8 cellular contexts compared by ENCODE assay signal in the genomic region with DNA sequence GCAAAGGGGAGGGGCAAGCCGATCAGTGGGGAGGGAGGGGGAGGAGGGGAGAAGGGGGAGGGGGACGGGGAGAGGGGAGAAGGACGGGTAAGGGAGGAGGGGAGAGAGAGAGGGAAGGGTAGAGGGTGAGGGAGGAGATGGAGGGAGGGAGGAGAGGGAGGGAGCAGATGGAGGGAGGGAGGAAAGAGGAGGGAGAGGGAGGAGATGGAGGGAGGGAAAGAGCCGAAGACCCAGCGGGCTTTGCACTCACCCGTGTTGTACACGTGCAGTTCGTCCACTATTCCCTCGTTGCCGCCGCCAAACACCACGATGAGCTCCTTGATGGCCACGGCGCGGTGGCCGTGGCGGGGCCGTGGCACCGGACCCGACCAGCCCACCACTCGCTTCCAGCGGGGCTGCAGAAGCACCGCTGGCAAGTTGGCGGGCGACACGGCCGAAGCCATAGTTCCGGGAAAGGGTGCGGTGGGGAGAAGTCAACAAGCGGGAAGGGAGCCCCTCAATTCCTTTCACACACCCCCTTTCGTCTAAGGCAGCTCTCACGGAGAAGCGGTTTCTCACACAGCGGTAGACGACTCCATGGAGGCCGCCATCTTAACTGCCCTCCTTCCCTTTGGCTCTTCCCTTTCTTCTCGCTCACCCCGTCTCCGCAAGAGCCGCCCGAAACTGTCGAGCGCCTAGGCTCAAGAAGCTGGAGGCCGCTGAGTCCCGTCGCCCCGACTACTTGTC.
DNase-seq lines count a peak whose midpoint lies in the region; ATAC-seq and TF ChIP-seq lines count a peak whose summit lies in the region.

No MANE protein-coding gene starts in this region.

- peak overlapping the region; percentile 71 for H3K4me3 ChIP-seq in HL-60 (replicated peaks; ENCODE audit: insufficient read depth, low read length)

- no peak for TF ChIP-seq CTCF in HL-60 (IDR thresholded peaks at IDR 0.05; ENCODE audit: insufficient read depth, low read length)

- DNase-seq in stimulated activated CD4-positive, alpha-beta T cell treated with anti-CD3 and anti-CD28 coated beads, Interleukin-15, amount 100 ng/mL, for 24 hours: peak; percentile 42
- DNase-seq in stimulated activated CD4-positive, alpha-beta T cell treated with anti-CD3 and anti-CD28 coated beads, Interleukin-2, amount 100 ng/mL, for 48 hours: no peak
- peak; percentile 76 to 80 for DNase-seq in HL-60 (ENCODE audit: low read depth in 1 of 2, low spot score in 1 of 2)
- peak; percentile 59 for DNase-seq in RKO (ENCODE audit: low spot score)
- peak; percentile 81 for DNase-seq in cerebellar cortex (ENCODE audit: low spot score)
- peak; percentile 40 for DNase-seq in stimulated activated naive CD8-positive, alpha-beta T cell treated with anti-CD3 and anti-CD28 coated beads, Interleukin-15, Interleukin-2, amounts not matched to agents 100 U/mL and 50 U/mL, for 24 hours
- no peak for DNase-seq in CD1c-positive myeloid dendritic cell (ENCODE audit: extremely low spot score)

- H3K27ac ChIP-seq in HL-60 (replicated peaks): peak overlapping the region; percentile 99
- H3K27ac ChIP-seq in layer of hippocampus (ENCODE audit: low read depth, low read length): peak overlapping the region; percentile 99

- ATAC-seq in stimulated activated naive CD8-positive, alpha-beta T cell treated with anti-CD3 and anti-CD28 coated beads, Interleukin-15, Interleukin-2, amounts not matched to agents 100 U/mL and 50 U/mL, for 24 hours: no peak

- H3K27me3 ChIP-seq in HL-60 (ENCODE audit: insufficient read depth, poor library complexity, severe bottlenecking): no peaks in the 10 kb centered on the region
- H3K27me3 ChIP-seq in layer of hippocampus (ENCODE audit: control insufficient read depth, insufficient read depth, low read length): no peaks in the 10 kb centered on the region

Comparison
In these comparisons a context has a peak if more than half of its experiments do, and no peak if none do; other contexts are left out.
1. DNase-seq: peak in stimulated activated CD4-positive, alpha-beta T cell treated with anti-CD3 and anti-CD28 coated beads, Interleukin-15, amount 100 ng/mL, for 24 hours (single experiment), HL-60 (2 of 2), RKO (single experiment), cerebellar cortex (single experiment) and stimulated activated naive CD8-positive, alpha-beta T cell treated with anti-CD3 and anti-CD28 coated beads, Interleukin-15, Interleukin-2, amounts not matched to agents 100 U/mL and 50 U/mL, for 24 hours (single experiment); none in stimulated activated CD4-positive, alpha-beta T cell treated with anti-CD3 and anti-CD28 coated beads, Interleukin-2, amount 100 ng/mL, for 48 hours (0 of 2) and CD1c-positive myeloid dendritic cell (single experiment).